Comparison of ENCODE assay signal across 33 cellular contexts in genomic region chr18:31484461-31484860, GRCh38. TPM values are rescaled to one million over a fixed set of nuclear protein-coding genes. Genes with fewer than 3 reads are reported as not detected.
"Had no signal": no experiment of that assay in that cellular context is flagged by ENCODE, and none has a peak within 500 bp of the region (broad histone marks: within the 10 kb centered on the region; RNA-seq: fewer than 3 reads in every experiment).

No MANE protein-coding gene starts in this region.

- H3K36me3 Mint-ChIP-seq: activated CD8-positive, alpha-beta memory T cell treated with anti-CD3 and anti-CD28 coated beads, Interleukin-2, amount 10 ng/mL, durations not matched to agents 7 days and 5 days; activated naive CD8-positive, alpha-beta T cell treated with anti-CD3 and anti-CD28 coated beads for 36 hours had no signal

- H3K27ac ChIP-seq: ascending aorta, VCaP had no signal

- DNase-seq: activated B cell treated with CpG ODN at 0.5 μM for 24 hours; activated CD4-positive, alpha-beta memory T cell treated with anti-CD3 and anti-CD28 coated beads, Interleukin-2, amount 10 ng/mL, durations not matched to agents 7 days and 5 days; activated CD4-positive, alpha-beta T cell treated with anti-CD3 and anti-CD28 coated beads for 4 hours; activated CD4-positive, CD25-positive, alpha-beta regulatory T cell treated with anti-CD3 and anti-CD28 coated beads, Interleukin-2, amount 50 U/mL, for 72 hours; activated CD8-positive, alpha-beta memory T cell treated with anti-CD3 and anti-CD28 coated beads for 24 hours; activated CD8-positive, alpha-beta memory T cell treated with anti-CD3 and anti-CD28 coated beads, Interleukin-2, amount 10 ng/mL, durations not matched to agents 7 days and 5 days; activated CD8-positive, alpha-beta memory T cell treated with anti-CD3 and anti-CD28 coated beads, Interleukin-2, amount 50 U/mL, for 48 hours; activated effector memory CD4-positive, alpha-beta T cell treated with anti-CD3 and anti-CD28 coated beads, Interleukin-2, amount 50 U/mL, for 16 hours; activated naive CD4-positive, alpha-beta T cell; activated naive CD4-positive, alpha-beta T cell treated with anti-CD3 and anti-CD28 coated beads, Interleukin-2, amount 50 U/mL, for 16 hours; activated naive CD8-positive, alpha-beta T cell treated with anti-CD3 and anti-CD28 coated beads for 36 hours; activated T-cell treated with anti-CD3 and anti-CD28 coated beads, Interleukin-2, amount 50 U/mL, for 48 hours; amygdala; NCI-H1105; NCI-H1417 treated with DMSO at 0.1 percent for 48 hours; NCI-H187 treated with DMSO at 0.1 percent for 48 hours; NCI-H2081; NCI-H2171 treated with DMSO at 0.1 percent for 48 hours; NCI-H2227 treated with DMSO at 0.1 percent for 48 hours; NCI-H446 treated with DMSO at 0.1 percent for 48 hours; NCI-H524; SHP77 treated with DMSO at 0.1 percent for 48 hours; SW 1271; T-helper 1 cell; T-helper 2 cell; T-helper 9 cell had no signal

- H3K4me1 Mint-ChIP-seq: activated B cell treated with CpG ODN at 0.5 μM for 24 hours; activated CD4-positive, alpha-beta memory T cell treated with anti-CD3 and anti-CD28 coated beads, Interleukin-2, amount 10 ng/mL, durations not matched to agents 7 days and 5 days; activated CD8-positive, alpha-beta memory T cell treated with anti-CD3 and anti-CD28 coated beads, Interleukin-2, amount 10 ng/mL, durations not matched to agents 7 days and 5 days; activated naive CD8-positive, alpha-beta T cell treated with anti-CD3 and anti-CD28 coated beads for 36 hours had no signal

- H3K27me3 Mint-ChIP-seq: activated CD4-positive, alpha-beta memory T cell treated with anti-CD3 and anti-CD28 coated beads, Interleukin-2, amount 10 ng/mL, durations not matched to agents 7 days and 5 days; activated CD8-positive, alpha-beta memory T cell treated with anti-CD3 and anti-CD28 coated beads, Interleukin-2, amount 10 ng/mL, durations not matched to agents 7 days and 5 days had no signal

- H3K9me3 Mint-ChIP-seq: activated B cell treated with CpG ODN at 0.5 μM for 24 hours; activated CD4-positive, alpha-beta memory T cell treated with anti-CD3 and anti-CD28 coated beads, Interleukin-2, amount 10 ng/mL, durations not matched to agents 7 days and 5 days had no signal

- FAIRE-seq: K562 had no signal

- ATAC-seq: activated CD8-positive, alpha-beta memory T cell treated with anti-CD3 and anti-CD28 coated beads, Interleukin-2, amount 10 ng/mL, durations not matched to agents 7 days and 5 days; K562; Panc1 had no signal

- H3K4me3 ChIP-seq: ascending aorta, K562 had no signal

- H3K4me3 Mint-ChIP-seq: activated B cell treated with CpG ODN at 0.5 μM for 24 hours; activated CD4-positive, alpha-beta memory T cell treated with anti-CD3 and anti-CD28 coated beads, Interleukin-2, amount 10 ng/mL, durations not matched to agents 7 days and 5 days; activated CD8-positive, alpha-beta memory T cell treated with anti-CD3 and anti-CD28 coated beads, Interleukin-2, amount 10 ng/mL, durations not matched to agents 7 days and 5 days; activated naive CD8-positive, alpha-beta T cell treated with anti-CD3 and anti-CD28 coated beads for 36 hours had no signal

- H3K27ac Mint-ChIP-seq: activated B cell treated with CpG ODN at 0.5 μM for 24 hours; activated CD4-positive, alpha-beta memory T cell treated with anti-CD3 and anti-CD28 coated beads, Interleukin-2, amount 10 ng/mL, durations not matched to agents 7 days and 5 days; activated CD8-positive, alpha-beta memory T cell treated with anti-CD3 and anti-CD28 coated beads, Interleukin-2, amount 10 ng/mL, durations not matched to agents 7 days and 5 days; activated naive CD8-positive, alpha-beta T cell treated with anti-CD3 and anti-CD28 coated beads for 36 hours had no signal

RNA-seq across cellular contexts. Expression of gene DSG2, which starts 13.5 kb away (rescaled TPM):
- total RNA-seq: activated B cell treated with CpG ODN at 0.5 μM for 24 hours had no signal

RNA-seq across cellular contexts. Expression of gene DSG3, which starts 36.9 kb away (rescaled TPM):
- total RNA-seq: activated B cell treated with CpG ODN at 0.5 μM for 24 hours; activated CD4-positive, alpha-beta memory T cell treated with anti-CD3 and anti-CD28 coated beads, Interleukin-2, amount 10 ng/mL, durations not matched to agents 7 days and 5 days; activated CD8-positive, alpha-beta memory T cell treated with anti-CD3 and anti-CD28 coated beads, Interleukin-2, amount 10 ng/mL, durations not matched to agents 7 days and 5 days; activated naive CD8-positive, alpha-beta T cell treated with anti-CD3 and anti-CD28 coated beads for 36 hours; ascending aorta; cardiac septum; M059J; RPMI7951 had no signal
